Comparison of ENCODE assay signal across 27 cellular contexts in the genomic region with DNA sequence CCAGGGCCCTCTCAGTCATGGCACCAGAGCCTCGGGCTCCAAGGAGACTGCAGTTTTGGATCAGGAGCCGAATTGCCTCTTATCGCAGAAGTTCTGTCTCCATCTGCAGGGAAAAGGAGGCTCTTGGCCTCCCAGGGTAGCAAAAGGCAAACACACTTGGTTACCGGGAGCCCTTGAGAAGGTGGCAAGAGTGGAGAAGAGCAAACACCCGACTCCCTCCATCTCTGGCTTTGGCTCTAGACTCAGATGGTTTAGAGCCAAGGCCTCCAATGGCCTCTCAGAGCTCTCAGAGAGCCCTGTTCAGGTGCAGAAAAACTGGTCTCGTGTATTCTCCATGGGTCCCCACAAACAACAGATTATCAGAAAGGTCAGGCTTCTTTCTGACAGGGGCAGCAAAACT. TPM values are rescaled to one million over a fixed set of nuclear protein-coding genes. Genes with fewer than 3 reads are reported as not detected.
DNase-seq lines count a peak whose midpoint lies in the region; ATAC-seq and TF ChIP-seq lines count a peak whose summit lies in the region.
"Had no signal": no experiment of that assay in that cellular context is flagged by ENCODE, and none has a peak within 500 bp of the region (broad histone marks: within the 10 kb centered on the region; RNA-seq: fewer than 3 reads in every experiment).

No MANE protein-coding gene starts in this region.

- 87 to 93% (median 87%) methylated on average over 6 of the region's 6 CpGs for WGBS in ovary, 3 donors

- peaks cover 4% of the 10 kb centered on the region for H3K36me3 Mint-ChIP-seq in activated naive CD8-positive, alpha-beta T cell treated with anti-CD3 and anti-CD28 coated beads, Interleukin-2, amount 10 ng/mL, durations not matched to agents 7 days and 5 days
- no peaks in the 10 kb centered on the region for H3K36me3 Mint-ChIP-seq in activated naive CD8-positive, alpha-beta T cell treated with anti-CD3 and anti-CD28 coated beads, Interleukin-2, amount 50 U/mL, for 24 hours (ENCODE audit: low read depth)
- no peaks in the 10 kb centered on the region for H3K36me3 Mint-ChIP-seq in T-helper 17 cell (ENCODE audit: low read depth)
- H3K36me3 Mint-ChIP-seq: activated naive CD8-positive, alpha-beta T cell treated with anti-CD3 and anti-CD28 coated beads for 36 hours had no signal

- peak overlapping the region; percentile 80 for H3K27ac Mint-ChIP-seq in activated naive CD8-positive, alpha-beta T cell treated with anti-CD3 and anti-CD28 coated beads, Interleukin-2, amount 10 ng/mL, durations not matched to agents 7 days and 5 days
- no peak overlapping the region for H3K27ac Mint-ChIP-seq in activated naive CD8-positive, alpha-beta T cell treated with anti-CD3 and anti-CD28 coated beads, Interleukin-2, amount 50 U/mL, for 24 hours
- H3K27ac Mint-ChIP-seq in T-helper 17 cell: no peak overlapping the region
- H3K27ac Mint-ChIP-seq: activated naive CD8-positive, alpha-beta T cell treated with anti-CD3 and anti-CD28 coated beads for 36 hours; H9 had no signal

- H3K4me3 Mint-ChIP-seq in activated naive CD8-positive, alpha-beta T cell treated with anti-CD3 and anti-CD28 coated beads, Interleukin-2, amount 10 ng/mL, durations not matched to agents 7 days and 5 days: peak overlapping the region; percentile 30
- H3K4me3 Mint-ChIP-seq in activated naive CD8-positive, alpha-beta T cell treated with anti-CD3 and anti-CD28 coated beads, Interleukin-2, amount 50 U/mL, for 24 hours: no peak overlapping the region
- H3K4me3 Mint-ChIP-seq in T-helper 17 cell: no peak overlapping the region
- H3K4me3 Mint-ChIP-seq: activated CD4-positive, alpha-beta T cell treated with anti-CD3 and anti-CD28 coated beads, Interleukin-2, amount 10 ng/mL, durations not matched to agents 7 days and 5 days; activated naive CD8-positive, alpha-beta T cell treated with anti-CD3 and anti-CD28 coated beads for 36 hours; H9 had no signal

- no peak for TF ChIP-seq POLR2A in gastrocnemius medialis (IDR thresholded peaks at IDR 0.05)
- TF ChIP-seq POLR2A in ovary (IDR thresholded peaks at IDR 0.05): no peak

- no peaks in the 10 kb centered on the region for H3K9me3 ChIP-seq in gastrocnemius medialis
- H3K9me3 ChIP-seq in ovary: no peaks in the 10 kb centered on the region
- H3K9me3 ChIP-seq in T-helper 17 cell (ENCODE audit: control insufficient read depth, low read length, poor library complexity, severe bottlenecking): no peaks in the 10 kb centered on the region
- H3K9me3 ChIP-seq: Caco-2, esophagus muscularis mucosa had no signal

- H3K4me1 Mint-ChIP-seq in activated naive CD8-positive, alpha-beta T cell treated with anti-CD3 and anti-CD28 coated beads, Interleukin-2, amount 10 ng/mL, durations not matched to agents 7 days and 5 days: peaks cover 60% of the 10 kb centered on the region
- H3K4me1 Mint-ChIP-seq in activated naive CD8-positive, alpha-beta T cell treated with anti-CD3 and anti-CD28 coated beads, Interleukin-2, amount 50 U/mL, for 24 hours: peaks cover 51% of the 10 kb centered on the region
- peaks cover 21% of the 10 kb centered on the region for H3K4me1 Mint-ChIP-seq in T-helper 17 cell

- intact Hi-C loops in gastrocnemius medialis (cut with DNase I; ENCODE audit: low total_unique reads) (no loop called here), ovary (cut with DNase I) (no loop called here)

- TF ChIP-seq CTCF in gastrocnemius medialis (IDR thresholded peaks at IDR 0.05 in 4 of 5, conservative IDR thresholded peaks at IDR 0.05 in 1 of 5) (no peak), ovary (IDR thresholded peaks at IDR 0.05) (no peak)

- no peak for TF ChIP-seq EP300 in ovary (IDR thresholded peaks at IDR 0.05)

- DNase-seq in activated naive CD8-positive, alpha-beta T cell treated with anti-CD3 and anti-CD28 coated beads, Interleukin-2, amount 10 ng/mL, durations not matched to agents 7 days and 5 days: no peak
- DNase-seq in activated naive CD8-positive, alpha-beta T cell treated with anti-CD3 and anti-CD28 coated beads, Interleukin-2, amount 50 U/mL, for 24 hours: no peak
- DNase-seq in DMS79 (lab: John Stamatoyannopoulos, UW) (peak; percentile 43), islet precursor cell (peak; percentile 51), gastrocnemius medialis (no peak), NCI-H748 (lab: John Stamatoyannopoulos, UW; ENCODE audit: unreplicated experiment) (no peak), ovary (no peak), T-helper 17 cell (no peak)
- DNase-seq: activated naive CD8-positive, alpha-beta T cell treated with anti-CD3 and anti-CD28 coated beads for 36 hours; Caco-2; caudate nucleus; cortex of kidney; foreskin keratinocyte; H9; KBM-7; left cardiac atrium; NCI-H1417 treated with DMSO at 0.1 percent for 48 hours; NCI-H2107; NCI-H446; occipital lobe; stimulated activated CD4-positive, alpha-beta T cell treated with anti-CD3 and anti-CD28 coated beads, Interleukin-2, amount 100 ng/mL, for 24 hours; T-helper 9 cell; WERI-Rb-1 had no signal

- H3K9me3 Mint-ChIP-seq in activated naive CD8-positive, alpha-beta T cell treated with anti-CD3 and anti-CD28 coated beads, Interleukin-2, amount 10 ng/mL, durations not matched to agents 7 days and 5 days: no peaks in the 10 kb centered on the region
- H3K9me3 Mint-ChIP-seq in activated naive CD8-positive, alpha-beta T cell treated with anti-CD3 and anti-CD28 coated beads, Interleukin-2, amount 50 U/mL, for 24 hours: no peaks in the 10 kb centered on the region
- H3K9me3 Mint-ChIP-seq: activated CD4-positive, alpha-beta T cell treated with anti-CD3 and anti-CD28 coated beads, Interleukin-2, amount 10 ng/mL, durations not matched to agents 7 days and 5 days; activated naive CD8-positive, alpha-beta T cell treated with anti-CD3 and anti-CD28 coated beads for 36 hours; H9 had no signal

- H3K36me3 ChIP-seq in gastrocnemius medialis (no peaks in the 10 kb centered on the region), ovary (no peaks in the 10 kb centered on the region)
- H3K36me3 ChIP-seq: esophagus muscularis mucosa, WERI-Rb-1 had no signal

- ATAC-seq in activated naive CD8-positive, alpha-beta T cell treated with anti-CD3 and anti-CD28 coated beads, Interleukin-2, amount 10 ng/mL, durations not matched to agents 7 days and 5 days (ENCODE audit: low read depth): no peak
- no peak for ATAC-seq in activated naive CD8-positive, alpha-beta T cell treated with anti-CD3 and anti-CD28 coated beads, Interleukin-2, amount 50 U/mL, for 24 hours
- ATAC-seq in gastrocnemius medialis (no peak), T-helper 17 cell (no peak)
- ATAC-seq: foreskin keratinocyte had no signal

- H3K4me3 ChIP-seq in gastrocnemius medialis: no peak overlapping the region
- H3K4me3 ChIP-seq in ovary: no peak overlapping the region
- H3K4me3 ChIP-seq: esophagus muscularis mucosa, smooth muscle cell had no signal

- H3K27ac ChIP-seq in gastrocnemius medialis (peak overlapping the region; percentile 75 to 99 (median 96)), ovary (no peak overlapping the region)
- H3K27ac ChIP-seq: foreskin keratinocyte, WERI-Rb-1 had no signal

- no peaks in the 10 kb centered on the region for H3K27me3 Mint-ChIP-seq in activated naive CD8-positive, alpha-beta T cell treated with anti-CD3 and anti-CD28 coated beads, Interleukin-2, amount 10 ng/mL, durations not matched to agents 7 days and 5 days
- H3K27me3 Mint-ChIP-seq in activated naive CD8-positive, alpha-beta T cell treated with anti-CD3 and anti-CD28 coated beads, Interleukin-2, amount 50 U/mL, for 24 hours: no peaks in the 10 kb centered on the region
- no peaks in the 10 kb centered on the region for H3K27me3 Mint-ChIP-seq in T-helper 17 cell
- H3K27me3 Mint-ChIP-seq: activated CD4-positive, alpha-beta T cell treated with anti-CD3 and anti-CD28 coated beads, Interleukin-2, amount 10 ng/mL, durations not matched to agents 7 days and 5 days; activated naive CD8-positive, alpha-beta T cell treated with anti-CD3 and anti-CD28 coated beads for 36 hours had no signal

- H3K4me1 ChIP-seq in gastrocnemius medialis (peaks cover 67 to 85% of the 10 kb centered on the region in 2 donors), ovary (ENCODE audit: insufficient read depth) (no peaks in the 10 kb centered on the region)

- POLR2A ChIA-PET in activated naive CD8-positive, alpha-beta T cell treated with anti-CD3 and anti-CD28 coated beads, Interleukin-2, amount 10 ng/mL, durations not matched to agents 7 days and 5 days (lab: Charles Lee): interaction anchor here (1.2 to 2.2 kb wide), 3 partner anchors 24 to 136 kb away, joined by 4 to 22 read pairs (median 6); partner anchors contain the start of gene WNK1

- in situ Hi-C loops in gastrocnemius medialis (cut with MboI; ENCODE audit: low sequenced_read_pairs in 4 of 4): no loop called here

- H3K27me3 ChIP-seq in gastrocnemius medialis: no peaks in the 10 kb centered on the region
- no peaks in the 10 kb centered on the region for H3K27me3 ChIP-seq in ovary
- H3K27me3 ChIP-seq: esophagus muscularis mucosa, foreskin keratinocyte had no signal

RNA-seq across cellular contexts. Expression of gene NINJ2, which starts 44.6 kb away (rescaled TPM):
- total RNA-seq in activated naive CD8-positive, alpha-beta T cell treated with anti-CD3 and anti-CD28 coated beads, Interleukin-2, amount 10 ng/mL, durations not matched to agents 7 days and 5 days: 1 to 10 TPM; 5.4 to 7.8 TPM
- total RNA-seq in gastrocnemius medialis (100 to 1,000 TPM in 1 of 4 donors, 10 to 100 TPM in 3; 12.0 to 106 (median 78.5) TPM), ovary (1 to 10 TPM in 3 of 7 donors, under 1 TPM in 2, not detected in 2; 0.48 to 3.4 (median 1.4) TPM), T-helper 17 cell (1 to 10 TPM; 6.1 to 6.3 TPM)
- 1 to 10 TPM in 1 of 2 donors, under 1 TPM in 1; 0.82 to 2.2 TPM for polyA plus RNA-seq in ovary
- total RNA-seq: astrocyte had no signal

Comparison
In these comparisons a context has a peak if more than half of its experiments do, and no peak if none do; other contexts are left out.
1. DNase-seq: peak in DMS79 (single experiment) and islet precursor cell (single experiment); none in activated naive CD8-positive, alpha-beta T cell treated with anti-CD3 and anti-CD28 coated beads, Interleukin-2, amount 10 ng/mL, durations not matched to agents 7 days and 5 days (single experiment), activated naive CD8-positive, alpha-beta T cell treated with anti-CD3 and anti-CD28 coated beads, Interleukin-2, amount 50 U/mL, for 24 hours (single experiment), gastrocnemius medialis (0 of 2), NCI-H748 (single experiment), ovary (0 of 5) and T-helper 17 cell (0 of 3).
2. H3K27ac ChIP-seq: peak in gastrocnemius medialis (4 of 4); none in ovary (0 of 2).